ENCODE assay signal across 1 cellular context in genomic region chr5:149409268-149409948, GRCh38.
TF ChIP-seq lines count a peak whose summit lies in the region.

No MANE protein-coding gene starts in this region.

TF ChIP-seq in H1, 55 proteins besides CTCF, POLR2A, EP300 and RAD21 (continued from another document):
- TF ChIP-seq RBBP5 (IDR thresholded peaks at IDR 0.05; ENCODE audit: borderline replicate concordance, low read depth, low read length) = no peak
- no peak for TF ChIP-seq ATF3 (IDR thresholded peaks at IDR 0.05; ENCODE audit: insufficient read depth, low read depth, low read length)
- no peak for TF ChIP-seq BCL11A (IDR thresholded peaks at IDR 0.05; ENCODE audit: low read depth in 2 of 2, low read length in 2 of 2)
- no peak for TF ChIP-seq PHF8 (conservative IDR thresholded peaks at IDR 0.05; ENCODE audit: low read depth, low read length)
- no peak for TF ChIP-seq ATF2 (IDR thresholded peaks at IDR 0.05; ENCODE audit: low read length)
- no peak for TF ChIP-seq CHD1 (IDR thresholded peaks at IDR 0.05; ENCODE audit: low read depth, low read length)
- no peak for TF ChIP-seq KDM4A (IDR thresholded peaks at IDR 0.05; ENCODE audit: low read depth, low read length, severe bottlenecking)
- no peak for TF ChIP-seq GTF2F1 (IDR thresholded peaks at IDR 0.05; ENCODE audit: borderline replicate concordance, low read depth, low read length)
- no peak for TF ChIP-seq BRCA1 (IDR thresholded peaks at IDR 0.05; ENCODE audit: low read depth, low read length)
- TF ChIP-seq SRF (IDR thresholded peaks at IDR 0.05; ENCODE audit: low read depth, low read length) = no peak
